ENCODE assay signal across 8 cellular contexts in genomic region chr4:107035711-107036601, GRCh38. TPM values are rescaled to one million over a fixed set of nuclear protein-coding genes. Genes with fewer than 3 reads are reported as not detected.
DNase-seq lines count a peak whose midpoint lies in the region; ATAC-seq and TF ChIP-seq lines count a peak whose summit lies in the region.

Gene DKK2 (minus strand): TSS chr4:107036313. CDS start chr4:107035591, 722 bp downstream.

- no peak for TF ChIP-seq CTCF in AG04450 (IDR thresholded peaks at IDR 0.05; ENCODE audit: low read depth, low read length)
- no peak for TF ChIP-seq CTCF in WI38 (IDR thresholded peaks at IDR 0.05; ENCODE audit: low read depth, low read length)

- H4K12ac ChIP-seq in trophoblast cell (ENCODE audit: low read depth, low read length), result no peak within 1 kb of the TSS

- no peak within 1 kb of the TSS for H3K14ac ChIP-seq in trophoblast cell (ENCODE audit: low read length)

- H2AFZ ChIP-seq in trophoblast cell (ENCODE audit: insufficient read depth, low read length, poor library complexity), result no peak within 1 kb of the TSS

- no peak for DNase-seq in AG04450 (ENCODE audit: low read depth, low spot score)
- DNase-seq in HCEC 1CT, result peak; percentile 23
- DNase-seq in glomerular visceral epithelial cell (ENCODE audit: extremely low spot score), result peak; percentile 52
- DNase-seq in trophoblast cell, result no peak

- no peaks in the 10 kb centered on the region for H3K79me2 ChIP-seq in trophoblast cell (ENCODE audit: control insufficient read depth, insufficient read depth, low read length, poor library complexity)

- no peak within 1 kb of the TSS for H2BK120ac ChIP-seq in trophoblast cell (ENCODE audit: insufficient read depth, low read length, poor library complexity)

- H3K4me3 ChIP-seq in AG04450 (ENCODE audit: low read depth, low read length) (peak within 1 kb of the TSS; percentile 50), WI38 (ENCODE audit: low read depth, low read length) (peak within 1 kb of the TSS; percentile 57), trophoblast cell (ENCODE audit: low read depth, low read length) (no peak within 1 kb of the TSS)

- CTCF ChIA-PET in AG04450 (lab: Charles Lee), result interaction anchor here (0.6 to 2.9 kb wide), 4 partner anchors 15 to 728 kb away, joined by 3 to 12 read pairs (median 6); no protein-coding TSS in a partner anchor

- H2AK5ac ChIP-seq in trophoblast cell (ENCODE audit: low read length), result no peak within 1 kb of the TSS

- ATAC-seq in HG02763 (IDR thresholded peaks at IDR 0.05; ENCODE audit: unreplicated experiment) (no peak), GM18867 (IDR thresholded peaks at IDR 0.05; ENCODE audit: unreplicated experiment) (no peak), GM21529 (IDR thresholded peaks at IDR 0.05; ENCODE audit: unreplicated experiment) (no peak)

- H3K27ac ChIP-seq in AG04450 (ENCODE audit: low read depth, low read length) (no peak within 1 kb of the TSS), trophoblast cell (ENCODE audit: low read depth, low read length) (no peak within 1 kb of the TSS)

- H3K23ac ChIP-seq in trophoblast cell (ENCODE audit: low read length), result no peak within 1 kb of the TSS

- no peak within 1 kb of the TSS for H3K18ac ChIP-seq in trophoblast cell (ENCODE audit: low read length)

- H3K9me3 ChIP-seq in AG04450 (ENCODE audit: control insufficient read depth, insufficient read depth, low read length) (no peaks in the 10 kb centered on the region; the same call in 1 of the 2 replicates), trophoblast cell (ENCODE audit: insufficient read depth, low read depth, low read length) (no peaks in the 10 kb centered on the region)

- H3K9ac ChIP-seq in trophoblast cell (ENCODE audit: low read length), result no peak within 1 kb of the TSS

- H3K4me1 ChIP-seq in trophoblast cell (ENCODE audit: control insufficient read depth in 1 of 2, insufficient read depth in 2 of 2, low read length in 2 of 2), result peaks cover 6 to 11% of the 10 kb centered on the region in 2 experiments

- no peak within 1 kb of the TSS for H4K8ac ChIP-seq in trophoblast cell (ENCODE audit: low read depth, low read length)

- peak within 1 kb of the TSS; percentile 75 for H3K4me2 ChIP-seq in trophoblast cell (ENCODE audit: low read length)

- POLR2A ChIA-PET in AG04450 (lab: Yijun Ruan, JAX), result no interaction called here

- no peak within 1 kb of the TSS for H2BK12ac ChIP-seq in trophoblast cell (ENCODE audit: low read length)

- no peaks in the 10 kb centered on the region for H3K79me1 ChIP-seq in trophoblast cell (ENCODE audit: low read length)

- no CpG with 5 or more reads among the region's 45 CpGs for WGBS in trophoblast cell (ENCODE audit: extremely low coverage, insufficient coverage, insufficient read length)

- no peaks in the 10 kb centered on the region for H3K36me3 ChIP-seq in trophoblast cell (ENCODE audit: control insufficient read depth in 1 of 2, insufficient read depth in 2 of 2, low read length in 2 of 2)

- peaks cover 41% of the 10 kb centered on the region for H3K27me3 ChIP-seq in AG04450 (ENCODE audit: control insufficient read depth, insufficient read depth, low read length)
- peaks cover 35% of the 10 kb centered on the region for H3K27me3 ChIP-seq in trophoblast cell (ENCODE audit: insufficient read depth, low read length)

- H4K91ac ChIP-seq in trophoblast cell (ENCODE audit: low read depth, low read length), result no peak within 1 kb of the TSS

- H2BK5ac ChIP-seq in trophoblast cell (ENCODE audit: low read depth, low read length, poor library complexity), result no peak within 1 kb of the TSS

- H3K4ac ChIP-seq in trophoblast cell (ENCODE audit: low read depth, low read length), result no peak within 1 kb of the TSS

RNA-seq across cellular contexts. Expression of gene DKK2, which starts in this region (rescaled TPM):
- polyA plus RNA-seq in AG04450 (2011; rRNA removed), result 0.74 and 0.83 TPM in 2 replicates
- polyA minus RNA-seq in AG04450 (2011; rRNA and poly(A)+ RNA removed), result 0.78 and 3.3 TPM in 2 replicates
- 0.35 and 0.60 TPM in 2 replicates for polyA plus RNA-seq in trophoblast cell (2013)

Comparison
In these comparisons a context has a peak if more than half of its experiments do, and no peak if none do; other contexts are left out.
1. DNase-seq: peak in HCEC 1CT (single experiment) and glomerular visceral epithelial cell (single experiment); none in AG04450 (single experiment) and trophoblast cell (0 of 2).